ENCODE assay signal across 12 cellular contexts in genomic region chr5:69374911-69375446, GRCh38. TPM values are rescaled to one million over a fixed set of nuclear protein-coding genes. Genes with fewer than 3 reads are reported as not detected.
A peak's percentile ranks its signal among the peaks of the same experiment; 100 is the strongest.
DNase-seq lines count a peak whose midpoint lies in the region; ATAC-seq, FAIRE-seq and TF ChIP-seq lines count a peak whose summit lies in the region.
"Had no signal": no experiment of that assay in that cellular context is flagged by ENCODE, and none has a peak within 500 bp of the region (broad histone marks: within the 10 kb centered on the region; RNA-seq: fewer than 3 reads in every experiment).

No MANE protein-coding gene starts in this region.

- ATAC-seq in HG02678 (IDR thresholded peaks at IDR 0.05; ENCODE audit: unreplicated experiment) (peak; percentile 74), HG03520 (IDR thresholded peaks at IDR 0.05; ENCODE audit: unreplicated experiment) (peak; percentile 62), left ventricle myocardium superior (no peak)
- ATAC-seq: body of pancreas, left lung had no signal

- peak overlapping the region; percentile 42 for H3K4me3 ChIP-seq in GM12864 (ENCODE audit: low read depth, low read length)
- H3K4me3 ChIP-seq: body of pancreas, esophagus squamous epithelium, left lung had no signal

- peak; percentile 96 for FAIRE-seq in GM19239 (lab: Jason Lieb, UNC)

- peak; percentile 49 for DNase-seq in GM12864 (ENCODE audit: low read depth)
- DNase-seq in GM19239 (ENCODE audit: insufficient read length, low spot score): no peak
- no peak for DNase-seq in T1000 (lab: John Stamatoyannopoulos, UW)
- DNase-seq in COLO668 (lab: John Stamatoyannopoulos, UW; ENCODE audit: unreplicated experiment): no peak
- no peak for DNase-seq in left ventricle myocardium superior
- DNase-seq in KG1 (lab: John Stamatoyannopoulos, UW): no peak
- DNase-seq: activated CD8-positive, alpha-beta memory T cell treated with anti-CD3 and anti-CD28 coated beads, Interleukin-2, amount 50 U/mL, for 4 hours; body of pancreas; esophagus squamous epithelium; left lung had no signal

- no peak for TF ChIP-seq CTCF in GM12864 (IDR thresholded peaks at IDR 0.05; ENCODE audit: low read depth, low read length, missing control alignments)

- intact Hi-C loops in left ventricle myocardium superior (cut with micrococcal nuclease): no loop called here

RNA-seq across cellular contexts. Expression of gene RAD17, which starts 5.4 kb away (rescaled TPM):
- 18.3 TPM for total RNA-seq in left ventricle myocardium superior

RNA-seq across cellular contexts. Expression of gene AK6, which starts 5.7 kb away (rescaled TPM):
- total RNA-seq in left ventricle myocardium superior: 34.8 TPM

RNA-seq across cellular contexts. Expression of gene TAF9, which starts 5.7 kb away (rescaled TPM):
- 38.7 TPM for total RNA-seq in left ventricle myocardium superior

RNA-seq across cellular contexts. Expression of gene MARVELD2, which starts 39.9 kb away (rescaled TPM):
- total RNA-seq in left ventricle myocardium superior: 1.8 TPM

RNA-seq across cellular contexts. Expression of gene CCDC125, which starts 42.4 kb away (rescaled TPM):
- 2.9 TPM for total RNA-seq in left ventricle myocardium superior
